ENCODE assay signal across 23 cellular contexts in genomic region chr13:109924376-109924775, GRCh38.
"Had no signal": no experiment of that assay in that cellular context is flagged by ENCODE, and none has a peak within 500 bp of the region (broad histone marks: within the 10 kb centered on the region; RNA-seq: fewer than 3 reads in every experiment).

No MANE protein-coding gene starts in this region.

- H3K27me3 ChIP-seq: colonic mucosa, esophagus squamous epithelium, neutrophil, right atrium auricular region, spleen had no signal

- FAIRE-seq: frontal cortex had no signal

- H3K4me3 ChIP-seq: colonic mucosa, esophagus squamous epithelium, lower lobe of right lung, mucosa of descending colon, prostate gland, right atrium auricular region, spleen, thoracic aorta had no signal

- H3K9me3 ChIP-seq: colonic mucosa, esophagus squamous epithelium, lower lobe of right lung, mucosa of descending colon, neutrophil, prostate gland, right atrium auricular region, thoracic aorta had no signal

- H3K4me1 ChIP-seq: colonic mucosa, esophagus squamous epithelium, lower lobe of right lung, prostate gland, right atrium auricular region, spleen had no signal

- H3K36me3 ChIP-seq: colonic mucosa, esophagus squamous epithelium, lower lobe of right lung, neutrophil, prostate gland, right atrium auricular region, spleen, thoracic aorta had no signal

- DNase-seq: central memory CD4-positive, alpha-beta T cell; colonic mucosa; dermis blood vessel endothelial cell; effector memory CD4-positive, alpha-beta T cell; erythroblast; esophagus squamous epithelium; hypothalamus; immature natural killer cell; left ventricle myocardium superior; lower lobe of right lung; mucosa of descending colon; naive B cell; spleen; stimulated activated CD4-positive, alpha-beta T cell treated with anti-CD3 and anti-CD28 coated beads, Interleukin-4, amount 100 ng/mL, for 4 hours; stimulated activated naive CD8-positive, alpha-beta T cell treated with anti-CD3 and anti-CD28 coated beads, Interleukin-15, Interleukin-2, amounts not matched to agents 100 U/mL and 50 U/mL, for 24 hours had no signal

- H3K27ac ChIP-seq: colonic mucosa, esophagus squamous epithelium, lower lobe of right lung, neutrophil, prostate gland, right atrium auricular region, spleen, thoracic aorta had no signal

- ATAC-seq: left ventricle myocardium superior; lower lobe of right lung; mucosa of descending colon; natural killer cell treated with Interleukin-12 subunit alpha and Interleukin-12 subunit beta and Interleukin-15 and Interleukin-18, amount 100 ng/mL, for 72 hours; sciatic nerve; stimulated activated memory B cell treated with anti-CD40 and anti-IgM and Interleukin-4, amounts not matched to agents 10 μg/mL and 1 μg/mL and 100 μg/mL, for 72 hours; stimulated activated naive CD8-positive, alpha-beta T cell treated with anti-CD3 and anti-CD28 coated beads, Interleukin-15, Interleukin-2, amounts not matched to agents 100 U/mL and 50 U/mL, for 24 hours had no signal
